Comparison of ENCODE assay signal across 1 cellular context in genomic region chr2:70111752-70112591, GRCh38.
TF ChIP-seq lines count a peak whose summit lies in the region.

No MANE protein-coding gene starts in this region.

TF ChIP-seq in HepG2, 621 proteins besides CTCF, POLR2A, EP300 and RAD21 (continued from another document and continues in another):
- TF ChIP-seq AFF4 (CRISPR knock-in tag; IDR thresholded peaks at IDR 0.05) (no peak), FOXJ3 (CRISPR knock-in tag; IDR thresholded peaks at IDR 0.05; ENCODE audit: borderline replicate concordance) (no peak), ZNF18 (CRISPR knock-in tag; IDR thresholded peaks at IDR 0.05; ENCODE audit: insufficient replicate concordance) (no peak), RARA (CRISPR knock-in tag; IDR thresholded peaks at IDR 0.05) (no peak), CENPX (CRISPR knock-in tag; IDR thresholded peaks at IDR 0.05) (no peak), JARID2 (CRISPR knock-in tag; IDR thresholded peaks at IDR 0.05; ENCODE audit: insufficient replicate concordance) (no peak), ZNF639 (CRISPR knock-in tag; conservative IDR thresholded peaks at IDR 0.05) (no peak), SMC3 (IDR thresholded peaks at IDR 0.05; ENCODE audit: low read length) (no peak), MTERF4 (CRISPR knock-in tag; IDR thresholded peaks at IDR 0.05) (no peak), SKI (IDR thresholded peaks at IDR 0.05; ENCODE audit: partially characterized antibody) (no peak), HNF4A (CRISPR knock-in tag; IDR thresholded peaks at IDR 0.05) (peak; percentile 43; the same call in 1 of the 2 replicates), AGO1 (IDR thresholded peaks at IDR 0.05; ENCODE audit: low read depth, low read length, poor library complexity, severe bottlenecking) (no peak), TP53 (CRISPR knock-in tag; conservative IDR thresholded peaks at IDR 0.05) (no peak), GLI4 (CRISPR knock-in tag; IDR thresholded peaks at IDR 0.05; ENCODE audit: borderline replicate concordance) (peak; percentile 72; the same call in 1 of the 2 replicates), SALL2 (CRISPR knock-in tag; IDR thresholded peaks at IDR 0.05) (no peak), ZNF547 (CRISPR knock-in tag; IDR thresholded peaks at IDR 0.05) (0 out of 2 replicates have a peak, but pooled peaks have one; percentile 50), MXI1 (IDR thresholded peaks at IDR 0.05; ENCODE audit: borderline replicate concordance, low read depth, low read length) (no peak), FOXK2 (IDR thresholded peaks at IDR 0.05) (no peak), PRDM15 (CRISPR knock-in tag; IDR thresholded peaks at IDR 0.05) (no peak), CEBPB (IDR thresholded peaks at IDR 0.05; ENCODE audit: borderline replicate concordance, low read depth, low read length) (no peak), EHMT2 (IDR thresholded peaks at IDR 0.05; ENCODE audit: borderline replicate concordance, low read depth, low read length) (no peak), MLLT10 (CRISPR knock-in tag; IDR thresholded peaks at IDR 0.05) (no peak), FIP1L1 (IDR thresholded peaks at IDR 0.05; ENCODE audit: borderline replicate concordance, insufficient read depth, low read depth, low read length) (no peak), HCFC1 (IDR thresholded peaks at IDR 0.05; ENCODE audit: low read depth, low read length) (no peak), NFRKB (IDR thresholded peaks at IDR 0.05) (no peak), ZNF724P (CRISPR knock-in tag; IDR thresholded peaks at IDR 0.05; ENCODE audit: borderline replicate concordance) (no peak), YEATS2 (CRISPR knock-in tag; IDR thresholded peaks at IDR 0.05; ENCODE audit: borderline replicate concordance) (no peak), POLR2G (IDR thresholded peaks at IDR 0.05; ENCODE audit: low read depth, low read length) (0 out of 2 replicates have a peak, but pooled peaks have one; percentile 34), ZNF225 (CRISPR knock-in tag; IDR thresholded peaks at IDR 0.05) (no peak), EZH2 (conservative IDR thresholded peaks at IDR 0.05; ENCODE audit: low read depth, low read length) (no peak), ZNF3 (CRISPR knock-in tag; IDR thresholded peaks at IDR 0.05) (no peak), ZSCAN5A (CRISPR knock-in tag; IDR thresholded peaks at IDR 0.05; ENCODE audit: borderline replicate concordance) (no peak)
- TF ChIP-seq, protein P1, sequence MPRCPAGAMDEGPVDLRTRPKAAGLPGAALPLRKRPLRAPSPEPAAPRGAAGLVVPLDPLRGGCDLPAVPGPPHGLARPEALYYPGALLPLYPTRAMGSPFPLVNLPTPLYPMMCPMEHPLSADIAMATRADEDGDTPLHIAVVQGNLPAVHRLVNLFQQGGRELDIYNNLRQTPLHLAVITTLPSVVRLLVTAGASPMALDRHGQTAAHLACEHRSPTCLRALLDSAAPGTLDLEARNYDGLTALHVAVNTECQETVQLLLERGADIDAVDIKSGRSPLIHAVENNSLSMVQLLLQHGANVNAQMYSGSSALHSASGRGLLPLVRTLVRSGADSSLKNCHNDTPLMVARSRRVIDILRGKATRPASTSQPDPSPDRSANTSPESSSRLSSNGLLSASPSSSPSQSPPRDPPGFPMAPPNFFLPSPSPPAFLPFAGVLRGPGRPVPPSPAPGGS (CRISPR knock-in tag; IDR thresholded peaks at IDR 0.05) = no peak
- TF ChIP-seq, protein P2, sequence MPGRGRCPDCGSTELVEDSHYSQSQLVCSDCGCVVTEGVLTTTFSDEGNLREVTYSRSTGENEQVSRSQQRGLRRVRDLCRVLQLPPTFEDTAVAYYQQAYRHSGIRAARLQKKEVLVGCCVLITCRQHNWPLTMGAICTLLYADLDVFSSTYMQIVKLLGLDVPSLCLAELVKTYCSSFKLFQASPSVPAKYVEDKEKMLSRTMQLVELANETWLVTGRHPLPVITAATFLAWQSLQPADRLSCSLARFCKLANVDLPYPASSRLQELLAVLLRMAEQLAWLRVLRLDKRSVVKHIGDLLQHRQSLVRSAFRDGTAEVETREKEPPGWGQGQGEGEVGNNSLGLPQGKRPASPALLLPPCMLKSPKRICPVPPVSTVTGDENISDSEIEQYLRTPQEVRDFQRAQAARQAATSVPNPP (CRISPR knock-in tag; IDR thresholded peaks at IDR 0.05) = no peak; the same call in 1 of the 2 replicates
- TF ChIP-seq, protein P3, sequence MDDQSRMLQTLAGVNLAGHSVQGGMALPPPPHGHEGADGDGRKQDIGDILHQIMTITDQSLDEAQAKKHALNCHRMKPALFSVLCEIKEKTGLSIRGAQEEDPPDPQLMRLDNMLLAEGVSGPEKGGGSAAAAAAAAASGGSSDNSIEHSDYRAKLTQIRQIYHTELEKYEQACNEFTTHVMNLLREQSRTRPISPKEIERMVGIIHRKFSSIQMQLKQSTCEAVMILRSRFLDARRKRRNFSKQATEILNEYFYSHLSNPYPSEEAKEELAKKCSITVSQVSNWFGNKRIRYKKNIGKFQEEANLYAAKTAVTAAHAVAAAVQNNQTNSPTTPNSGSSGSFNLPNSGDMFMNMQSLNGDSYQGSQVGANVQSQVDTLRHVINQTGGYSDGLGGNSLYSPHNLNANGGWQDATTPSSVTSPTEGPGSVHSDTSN (CRISPR knock-in tag; IDR thresholded peaks at IDR 0.05; ENCODE audit: borderline replicate concordance) = no peak
- TF ChIP-seq, protein P4, sequence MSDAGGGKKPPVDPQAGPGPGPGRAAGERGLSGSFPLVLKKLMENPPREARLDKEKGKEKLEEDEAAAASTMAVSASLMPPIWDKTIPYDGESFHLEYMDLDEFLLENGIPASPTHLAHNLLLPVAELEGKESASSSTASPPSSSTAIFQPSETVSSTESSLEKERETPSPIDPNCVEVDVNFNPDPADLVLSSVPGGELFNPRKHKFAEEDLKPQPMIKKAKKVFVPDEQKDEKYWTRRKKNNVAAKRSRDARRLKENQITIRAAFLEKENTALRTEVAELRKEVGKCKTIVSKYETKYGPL (CRISPR knock-in tag; IDR thresholded peaks at IDR 0.05) = no peak
- TF ChIP-seq, protein P5, sequence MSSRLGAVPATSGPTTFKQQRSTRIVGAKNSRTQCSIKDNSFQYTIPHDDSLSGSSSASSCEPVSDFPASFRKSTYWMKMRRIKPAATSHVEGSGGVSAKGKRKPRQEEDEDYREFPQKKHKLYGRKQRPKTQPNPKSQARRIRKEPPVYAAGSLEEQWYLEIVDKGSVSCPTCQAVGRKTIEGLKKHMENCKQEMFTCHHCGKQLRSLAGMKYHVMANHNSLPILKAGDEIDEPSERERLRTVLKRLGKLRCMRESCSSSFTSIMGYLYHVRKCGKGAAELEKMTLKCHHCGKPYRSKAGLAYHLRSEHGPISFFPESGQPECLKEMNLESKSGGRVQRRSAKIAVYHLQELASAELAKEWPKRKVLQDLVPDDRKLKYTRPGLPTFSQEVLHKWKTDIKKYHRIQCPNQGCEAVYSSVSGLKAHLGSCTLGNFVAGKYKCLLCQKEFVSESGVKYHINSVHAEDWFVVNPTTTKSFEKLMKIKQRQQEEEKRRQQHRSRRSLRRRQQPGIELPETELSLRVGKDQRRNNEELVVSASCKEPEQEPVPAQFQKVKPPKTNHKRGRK (CRISPR knock-in tag; IDR thresholded peaks at IDR 0.05) = no peak
- TF ChIP-seq, protein P6, sequence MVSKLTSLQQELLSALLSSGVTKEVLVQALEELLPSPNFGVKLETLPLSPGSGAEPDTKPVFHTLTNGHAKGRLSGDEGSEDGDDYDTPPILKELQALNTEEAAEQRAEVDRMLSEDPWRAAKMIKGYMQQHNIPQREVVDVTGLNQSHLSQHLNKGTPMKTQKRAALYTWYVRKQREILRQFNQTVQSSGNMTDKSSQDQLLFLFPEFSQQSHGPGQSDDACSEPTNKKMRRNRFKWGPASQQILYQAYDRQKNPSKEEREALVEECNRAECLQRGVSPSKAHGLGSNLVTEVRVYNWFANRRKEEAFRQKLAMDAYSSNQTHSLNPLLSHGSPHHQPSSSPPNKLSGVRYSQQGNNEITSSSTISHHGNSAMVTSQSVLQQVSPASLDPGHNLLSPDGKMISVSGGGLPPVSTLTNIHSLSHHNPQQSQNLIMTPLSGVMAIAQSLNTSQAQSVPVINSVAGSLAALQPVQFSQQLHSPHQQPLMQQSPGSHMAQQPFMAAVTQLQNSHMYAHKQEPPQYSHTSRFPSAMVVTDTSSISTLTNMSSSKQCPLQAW (CRISPR knock-in tag; IDR thresholded peaks at IDR 0.05) = no peak
